9 cellular contexts compared by ENCODE assay signal in genomic region chr5:180343110-180343845, GRCh38. TPM values are rescaled to one million over a fixed set of nuclear protein-coding genes. Genes with fewer than 3 reads are reported as not detected.
DNase-seq lines count a peak whose midpoint lies in the region; TF ChIP-seq lines count a peak whose summit lies in the region.
"Had no signal": no experiment of that assay in that cellular context is flagged by ENCODE, and none has a peak within 500 bp of the region (broad histone marks: within the 10 kb centered on the region; RNA-seq: fewer than 3 reads in every experiment).

No MANE protein-coding gene starts in this region.

- no peaks in the 10 kb centered on the region for H3K27me3 ChIP-seq in HAP-1 (ENCODE audit: low read depth)
- H3K27me3 ChIP-seq in spleen (replicated peaks in 1 of 7) = peaks cover 0 to 29% (median 0%) of the 10 kb centered on the region in 7 donors

- WGBS in spleen, 5 donors = 35 to 46% (median 40%) methylated on average over 13 to 19 of the region's 19 CpGs

- no peaks in the 10 kb centered on the region for H3K9me3 ChIP-seq in HAP-1
- no peaks in the 10 kb centered on the region for H3K9me3 ChIP-seq in spleen
- H3K9me3 ChIP-seq: mucosa of descending colon had no signal

- H3K27ac Mint-ChIP-seq in immature natural killer cell = no peak overlapping the region
- H3K27ac Mint-ChIP-seq: T-helper 1 cell treated with Interleukin-12 subunit alpha and Interleukin-12 subunit beta and Interleukin-4 antibody, amounts not matched to agents 30 μg/mL and 1 μg/mL, for 36 hours had no signal

- no peak overlapping the region for H3K4me3 Mint-ChIP-seq in immature natural killer cell
- H3K4me3 Mint-ChIP-seq: T-helper 1 cell treated with Interleukin-12 subunit alpha and Interleukin-12 subunit beta and Interleukin-4 antibody, amounts not matched to agents 30 μg/mL and 1 μg/mL, for 36 hours had no signal

- H3K27ac ChIP-seq in spleen = no peak overlapping the region

- H3K4me3 ChIP-seq in HAP-1 (no peak overlapping the region), spleen (no peak overlapping the region)
- H3K4me3 ChIP-seq: mucosa of descending colon had no signal

- peaks cover 20% of the 10 kb centered on the region for H3K4me1 ChIP-seq in HAP-1
- no peaks in the 10 kb centered on the region for H3K4me1 ChIP-seq in spleen

- no peaks in the 10 kb centered on the region for H3K36me3 Mint-ChIP-seq in immature natural killer cell

- in situ Hi-C loops in HAP-1 (cut with MboI; ENCODE audit: low sequenced_read_pairs) = no loop called here

- TF ChIP-seq POLR2A in spleen (IDR thresholded peaks at IDR 0.05) = no peak

- no peak for TF ChIP-seq CTCF in spleen (IDR thresholded peaks at IDR 0.05 in 8 of 11, conservative IDR thresholded peaks at IDR 0.05 in 3 of 11)

- intact Hi-C loops in spleen (cut with DNase I; ENCODE audit: low total_unique reads) = no loop called here

- no peaks in the 10 kb centered on the region for H3K4me1 Mint-ChIP-seq in immature natural killer cell

- peaks cover 3 to 11% (median 9%) of the 10 kb centered on the region in 3 donors for H3K27me3 Mint-ChIP-seq in immature natural killer cell (ENCODE audit: low read depth in 3 of 3)

- H3K9me3 Mint-ChIP-seq in immature natural killer cell = peaks cover 0 to 1% (median 0%) of the 10 kb centered on the region in 6 donors
- H3K9me3 Mint-ChIP-seq: T-helper 1 cell treated with Interleukin-12 subunit alpha and Interleukin-12 subunit beta and Interleukin-4 antibody, amounts not matched to agents 30 μg/mL and 1 μg/mL, for 36 hours had no signal

- DNase-seq in HAP-1 (ENCODE audit: low spot score in 2 of 2) (peak; percentile 57 to 63), astrocyte of the hippocampus (ENCODE audit: low read depth, low spot score) (peak; percentile 91), iPS-NIHi7 (ENCODE audit: extremely low spot score) (peak; percentile 58), spleen (peak; percentile 53), NCI-H1048 (lab: John Stamatoyannopoulos, UW) (no peak), immature natural killer cell (no peak)
- DNase-seq in stimulated activated CD4-positive, alpha-beta T cell treated with anti-CD3 and anti-CD28 coated beads, Interleukin-4, amount 100 ng/mL, for 24 hours = no peak

- H3K36me3 ChIP-seq in HAP-1 (replicated peaks) (no peaks in the 10 kb centered on the region), spleen (no peaks in the 10 kb centered on the region)

RNA-seq across cellular contexts. Expression of gene GFPT2, which starts 9.9 kb away (rescaled TPM):
- 1 to 10 TPM; 1.2 to 4.7 (median 2.0) TPM for total RNA-seq in spleen
- polyA plus RNA-seq in spleen (1 to 10 TPM; 1.2 to 1.5 (median 1.5) TPM), immature natural killer cell (not detected)

RNA-seq across cellular contexts. Expression of gene MAPK9, which starts 51.4 kb away (rescaled TPM):
- total RNA-seq in spleen = 10 to 100 TPM; 30.7 to 38.5 (median 33.4) TPM
- polyA plus RNA-seq in spleen (10 to 100 TPM in 2 of 3 donors, 1 to 10 TPM in 1; 8.9 to 13.9 (median 10.3) TPM), immature natural killer cell (10 to 100 TPM; 23.9 to 38.2 (median 27.6) TPM)

Comparison
In these comparisons a context has a peak if more than half of its experiments do, and no peak if none do; other contexts are left out.
1. DNase-seq: peak in HAP-1 (2 of 2), astrocyte of the hippocampus (single experiment), iPS-NIHi7 (single experiment) and spleen (single experiment); none in stimulated activated CD4-positive, alpha-beta T cell treated with anti-CD3 and anti-CD28 coated beads, Interleukin-4, amount 100 ng/mL, for 24 hours (single experiment), NCI-H1048 (single experiment) and immature natural killer cell (0 of 3).